Comparison of ENCODE assay signal across 1 cellular context in the genomic region with DNA sequence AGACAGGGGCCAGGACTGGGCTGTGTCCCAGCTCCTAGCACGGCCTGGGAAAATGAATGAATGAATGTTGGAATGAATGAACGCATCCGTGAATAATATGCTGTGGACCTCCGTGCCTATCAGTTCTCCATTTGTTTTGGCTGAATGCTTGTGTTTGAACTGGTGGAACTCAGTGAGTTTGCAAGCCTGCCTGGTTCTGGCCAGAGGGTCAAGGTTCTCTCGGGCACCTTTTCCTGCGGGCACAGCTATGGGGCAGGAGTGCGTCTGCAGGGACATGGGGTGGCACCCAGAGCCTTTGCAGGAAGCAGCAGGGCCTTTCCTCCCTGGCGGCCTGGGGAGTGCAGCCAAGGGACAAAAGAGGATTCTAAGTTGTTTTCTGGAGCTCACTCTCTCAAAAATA.
A peak's percentile ranks its signal among the peaks of the same experiment; 100 is the strongest.
TF ChIP-seq lines count a peak whose summit lies in the region.

No MANE protein-coding gene starts in this region.

TF ChIP-seq in K562, 482 proteins besides CTCF, POLR2A, EP300 and RAD21:
- TF ChIP-seq MBD2 (IDR thresholded peaks at IDR 0.05; ENCODE audit: borderline replicate concordance, low read depth) (no peak), ZNF24 (IDR thresholded peaks at IDR 0.05) (0 out of 2 replicates have a peak, but pooled peaks have one; percentile 29), EZH2 (IDR thresholded peaks at IDR 0.05; ENCODE audit: borderline replicate concordance, low read depth, low read length) (0 out of 2 replicates have a peak, but pooled peaks have one; percentile 23)
